Comparison of ENCODE assay signal across 17 cellular contexts in genomic region chr5:111043712-111044506, GRCh38. TPM values are rescaled to one million over a fixed set of nuclear protein-coding genes. Genes with fewer than 3 reads are reported as not detected.
DNase-seq lines count a peak whose midpoint lies in the region; FAIRE-seq and TF ChIP-seq lines count a peak whose summit lies in the region.
"Had no signal": no experiment of that assay in that cellular context is flagged by ENCODE, and none has a peak within 500 bp of the region (broad histone marks: within the 10 kb centered on the region; RNA-seq: fewer than 3 reads in every experiment).

No MANE protein-coding gene starts in this region.

- no peak for TF ChIP-seq EP300 in H1 (IDR thresholded peaks at IDR 0.05; ENCODE audit: borderline replicate concordance in 1 of 2, low read depth in 2 of 2, low read length in 2 of 2)

- no peak overlapping the region for H2AK5ac ChIP-seq in H1 (ENCODE audit: low read depth, low read length)

- H3K18ac ChIP-seq in H1 (ENCODE audit: extremely low read depth, low read length), result no peak overlapping the region

- no peaks in the 10 kb centered on the region for H3K23me2 ChIP-seq in H1 (ENCODE audit: low read depth, low read length)

- no peak for TF ChIP-seq POLR2A in H1 (IDR thresholded peaks at IDR 0.05; ENCODE audit: control extremely low read depth in 1 of 2, low read depth in 2 of 2, low read length in 2 of 2)

- no peak overlapping the region for H3K9ac ChIP-seq in H1 (replicated peaks in 1 of 4; ENCODE audit: extremely low read depth in 1 of 4, low read depth in 3 of 4, low read length in 3 of 4)

- no peaks in the 10 kb centered on the region for H3K27me3 ChIP-seq in H1 (replicated peaks in 1 of 4; ENCODE audit: control insufficient read depth in 3 of 4, extremely low read depth in 1 of 4, insufficient read depth in 3 of 4, low read length in 3 of 4)
- H3K27me3 ChIP-seq: adrenal gland, heart right ventricle had no signal

- no peak overlapping the region for H3K14ac ChIP-seq in H1 (ENCODE audit: insufficient read length)

- no peak overlapping the region for H2BK12ac ChIP-seq in H1 (ENCODE audit: low read depth, low read length)

- DNase-seq in NCI-H1417 (lab: John Stamatoyannopoulos, UW) (peak; percentile 5 to 44 (median 37)), NCI-H1417 treated with DMSO at 0.1 percent for 48 hours (lab: John Stamatoyannopoulos, UW) (no peak), RKO (ENCODE audit: low spot score) (peak; percentile 51), H1 (ENCODE audit: low read depth in 1 of 2, low spot score in 2 of 2) (peak in 1 of 2 experiments; percentile 47), non-pigmented ciliary epithelial cell (ENCODE audit: low read depth) (peak; percentile 78), NOMO-1 (lab: John Stamatoyannopoulos, UW; ENCODE audit: unreplicated experiment in 2 of 2) (no peak), GM13976 (ENCODE audit: low spot score) (no peak)
- no peak for DNase-seq in stimulated activated naive CD4-positive, alpha-beta T cell (lab: John Stamatoyannopoulos, UW)
- DNase-seq: adrenal gland; effector memory CD8-positive, alpha-beta T cell; heart right ventricle; NCI-H2029; trophoblast cell had no signal

- no peak overlapping the region for H2BK20ac ChIP-seq in H1 (ENCODE audit: low read length)

- no peak overlapping the region for H3K27ac ChIP-seq in H1 (ENCODE audit: low read depth, low read length)
- H3K27ac ChIP-seq: A549, adrenal gland, heart right ventricle, VCaP had no signal

- H4K91ac ChIP-seq in H1 (replicated peaks; ENCODE audit: insufficient read length, low read length), result no peak overlapping the region

- no peak for TF ChIP-seq RAD21 in H1 (IDR thresholded peaks at IDR 0.05 in 1 of 2, conservative IDR thresholded peaks at IDR 0.05 in 1 of 2; ENCODE audit: low read depth in 2 of 2, low read length in 2 of 2)

- H3K4me2 ChIP-seq in H1 (ENCODE audit: insufficient read depth in 1 of 2, low read depth in 2 of 2, low read length in 2 of 2), result no peak overlapping the region
- H3K4me2 ChIP-seq: A549 had no signal

- no peak for FAIRE-seq in H1 (lab: Jason Lieb, UNC)
- FAIRE-seq: A549 had no signal

- no peaks in the 10 kb centered on the region for H3K79me1 ChIP-seq in H1 (ENCODE audit: low read depth, low read length)

- TF ChIP-seq CTCF in H1 (IDR thresholded peaks at IDR 0.05; ENCODE audit: control extremely low read depth in 1 of 3, insufficient read depth in 1 of 3, low read depth in 1 of 3, low read length in 3 of 3) (no peak), GM13976 (IDR thresholded peaks at IDR 0.05; ENCODE audit: borderline replicate concordance, control extremely low read depth, extremely low read depth, insufficient read depth, missing control alignments) (no peak)

- H3K79me2 ChIP-seq in H1 (ENCODE audit: control insufficient read depth in 1 of 2, insufficient read depth in 2 of 2, low read length in 2 of 2), result no peaks in the 10 kb centered on the region

- H3K4ac ChIP-seq in H1 (replicated peaks; ENCODE audit: insufficient read length, low read depth, low read length), result no peak overlapping the region

- no peak overlapping the region for H3K4me3 ChIP-seq in H1 (ENCODE audit: extremely low read depth in 1 of 4, insufficient read depth in 2 of 4, low read depth in 3 of 4, low read length in 4 of 4)
- H3K4me3 ChIP-seq: A549, adrenal gland, heart right ventricle, lung had no signal

- peak overlapping the region; percentile 88; the same call in 1 of the 2 replicates for H2AFZ ChIP-seq in H1 (ENCODE audit: low read length)

- H2BK15ac ChIP-seq in H1 (ENCODE audit: low read length), result no peak overlapping the region

- peaks cover 0 to 4% (median 0%) of the 10 kb centered on the region in 4 experiments; a peak in 3 of 7 replicates for H3K4me1 ChIP-seq in H1 (replicated peaks in 1 of 4; ENCODE audit: control insufficient read depth in 3 of 4, insufficient read depth in 4 of 4, low read length in 3 of 4)
- H3K4me1 ChIP-seq: A549, adrenal gland, heart right ventricle had no signal

- CTCF ChIA-PET in H1 (lab: Charles Lee; ENCODE audit: partially characterized antibody), result interaction anchor here (0.9 to 1.5 kb wide), 2 partner anchors 22 to 24 kb away, joined by 3 to 4 read pairs; no protein-coding TSS in a partner anchor

- H3K56ac ChIP-seq in H1 (replicated peaks; ENCODE audit: insufficient read length, low read depth, low read length), result no peak overlapping the region

- H2BK5ac ChIP-seq in H1 (ENCODE audit: low read depth, low read length), result no peak overlapping the region

- H4K8ac ChIP-seq in H1 (ENCODE audit: extremely low read depth, insufficient read depth, low read length), result no peak overlapping the region

- no peaks in the 10 kb centered on the region for H4K20me1 ChIP-seq in H1 (replicated peaks in 1 of 2; ENCODE audit: control insufficient read depth in 1 of 2, insufficient read depth in 2 of 2, low read length in 2 of 2)

- no peak overlapping the region for H3K23ac ChIP-seq in H1 (ENCODE audit: insufficient read length)

- no peak overlapping the region for H4K5ac ChIP-seq in H1 (ENCODE audit: insufficient read length, low read depth, low read length)

- H3K9me3 ChIP-seq in H1 (ENCODE audit: insufficient read depth in 2 of 2, low read depth in 1 of 2, low read length in 1 of 2), result no peaks in the 10 kb centered on the region
- H3K9me3 ChIP-seq: A549, adrenal gland had no signal

- H2BK120ac ChIP-seq in H1 (replicated peaks; ENCODE audit: low read depth, low read length), result no peak overlapping the region

- in situ Hi-C loops in GM13976 (cut with MboI; ENCODE audit: low sequenced_read_pairs, unreplicated experiment), result no loop called here

- no peaks in the 10 kb centered on the region for H3K36me3 ChIP-seq in H1 (ENCODE audit: control insufficient read depth in 2 of 4, insufficient read depth in 4 of 4, low read length in 3 of 4)
- H3K36me3 ChIP-seq: adrenal gland, heart right ventricle had no signal

- POLR2A ChIA-PET in H1 (lab: Charles Lee; ENCODE audit: partially characterized antibody), result no interaction called here

- WGBS in H1 (ENCODE audit: extremely low coverage in 1 of 2, insufficient coverage in 1 of 2, insufficient read length in 1 of 2, insufficient replicate concordance in 2 of 2, low coverage in 1 of 2, low lambda C conversion rate in 2 of 2, missing lambda C conversion rate in 1 of 2), 2 experiments, result 87% methylated on average over 5 of the region's 5 CpGs; no CpG with 5 or more reads in 1 of the 2 experiments

TF ChIP-seq in H1, 55 proteins besides CTCF, POLR2A, EP300 and RAD21:
- TF ChIP-seq YY1 (IDR thresholded peaks at IDR 0.05; ENCODE audit: low read depth, low read length) (no peak), PHF8 (conservative IDR thresholded peaks at IDR 0.05; ENCODE audit: low read depth, low read length) (no peak), E2F6 (IDR thresholded peaks at IDR 0.05) (no peak), RFX5 (IDR thresholded peaks at IDR 0.05; ENCODE audit: borderline replicate concordance, low read depth, low read length) (no peak), JUN (IDR thresholded peaks at IDR 0.05; ENCODE audit: low read depth, low read length) (no peak), USF2 (IDR thresholded peaks at IDR 0.05; ENCODE audit: low read length) (no peak), CBX5 (IDR thresholded peaks at IDR 0.05; ENCODE audit: low read depth, low read length) (no peak), JUND (IDR thresholded peaks at IDR 0.05; ENCODE audit: low read length) (no peak), SRF (IDR thresholded peaks at IDR 0.05; ENCODE audit: low read depth, low read length) (no peak)
TF ChIP-seq in H1: peak in this region for 0.

RNA-seq across cellular contexts. Expression of gene TSLP, which starts 27.6 kb away (rescaled TPM):
- total RNA-seq in H1 (2021; fragmentation: NEBNext Ultra II Directional; extraction: Animal tissue kit (Norgen Biotek cat#: 25700)), result 1.3 and 1.9 TPM in 2 replicates
- 0.31 and 0.39 TPM in 2 replicates for polyA plus RNA-seq in H1 (2011; rRNA removed)
- 0.53 TPM for polyA plus RNA-seq in H1 (2011; cell fraction: cytosol; rRNA removed)
- 0.26 TPM for polyA plus RNA-seq in H1 (2011; cell fraction: nucleus; rRNA removed)
- polyA plus RNA-seq in H1 (2012, experiment 1 of 2), result 0.61 to 1.00 TPM (median 0.87 TPM) in 4 replicates
- 0.56 TPM for polyA plus RNA-seq in H1 (2012, experiment 2 of 2)
- polyA plus RNA-seq in H1 (2013, experiment 1 of 2), result 1.7 TPM
- 1.9 TPM for polyA plus RNA-seq in H1 (2013, experiment 2 of 2)
- polyA minus RNA-seq in H1 (2011; rRNA and poly(A)+ RNA removed), result 0.54 and 0.59 TPM in 2 replicates
- 0.73 TPM for polyA minus RNA-seq in H1 (2011; cell fraction: cytosol; rRNA and poly(A)+ RNA removed)
- 1.3 TPM for polyA minus RNA-seq in H1 (2011; cell fraction: nucleus; rRNA and poly(A)+ RNA removed)
- polyA plus RNA-seq: A549, IgD-negative memory B cell had no signal

RNA-seq across cellular contexts. Expression of gene WDR36, which starts 48.2 kb away (rescaled TPM):
- 41.8 and 43.7 TPM in 2 replicates for total RNA-seq in H1 (2021; fragmentation: NEBNext Ultra II Directional; extraction: Animal tissue kit (Norgen Biotek cat#: 25700))
- polyA plus RNA-seq in H1 (2011; rRNA removed), result 6.9 and 9.3 TPM in 2 replicates
- polyA plus RNA-seq in H1 (2011; cell fraction: cytosol; rRNA removed), result 10.6 TPM
- polyA plus RNA-seq in H1 (2011; cell fraction: nucleus; rRNA removed), result 12.9 TPM
- 9.9 to 24.1 TPM (median 13.2 TPM) in 4 replicates for polyA plus RNA-seq in H1 (2012, experiment 1 of 2)
- 1.1 TPM for polyA plus RNA-seq in H1 (2012, experiment 2 of 2)
- polyA plus RNA-seq in H1 (2013, experiment 1 of 2), result 19.2 TPM
- 18.7 TPM for polyA plus RNA-seq in H1 (2013, experiment 2 of 2)
- polyA minus RNA-seq in H1 (2011; rRNA and poly(A)+ RNA removed), result 47.0 and 59.6 TPM in 2 replicates
- polyA minus RNA-seq in H1 (2011; cell fraction: cytosol; rRNA and poly(A)+ RNA removed), result 28.5 TPM
- polyA minus RNA-seq in H1 (2011; cell fraction: nucleus; rRNA and poly(A)+ RNA removed), result 107 TPM

Comparison
In these comparisons a context has a peak if more than half of its experiments do, and no peak if none do; other contexts are left out.
1. DNase-seq: peak in NCI-H1417 (3 of 3), RKO (single experiment) and non-pigmented ciliary epithelial cell (single experiment); none in NCI-H1417 treated with DMSO at 0.1 percent for 48 hours (single experiment), stimulated activated naive CD4-positive, alpha-beta T cell (0 of 6), NOMO-1 (0 of 2) and GM13976 (single experiment).